22 cellular contexts compared by ENCODE assay signal in the genomic region with DNA sequence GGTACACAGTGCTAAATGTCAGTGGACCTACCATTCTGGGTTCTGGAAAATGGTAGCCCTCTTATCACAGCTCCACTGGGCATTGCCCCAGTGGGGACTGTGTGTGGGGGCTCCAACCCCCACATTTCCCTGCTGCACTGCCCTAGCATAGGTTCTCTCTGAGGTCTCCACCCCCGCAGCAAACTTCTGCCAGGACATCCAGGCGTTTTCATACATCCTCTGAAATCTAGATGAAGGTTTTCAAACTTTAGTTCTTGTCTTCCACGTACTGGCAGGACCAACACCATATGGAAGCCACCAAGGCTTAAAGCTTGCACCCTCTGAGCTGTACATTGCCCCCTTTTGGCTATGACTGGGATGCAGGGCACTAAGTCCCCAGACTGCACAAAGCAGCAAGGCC.
"Had no signal": no experiment of that assay in that cellular context is flagged by ENCODE, and none has a peak within 500 bp of the region (broad histone marks: within the 10 kb centered on the region; RNA-seq: fewer than 3 reads in every experiment).

No MANE protein-coding gene starts in this region.

- H3K27ac ChIP-seq: coronary artery, esophagus squamous epithelium, gastrocnemius medialis, left ventricle myocardium inferior, neural progenitor cell, transverse colon had no signal

- H3K4me1 ChIP-seq: esophagus squamous epithelium, gastrocnemius medialis, left ventricle myocardium inferior, neural progenitor cell, transverse colon had no signal

- H3K9ac ChIP-seq: neural progenitor cell had no signal

- H3K4me2 ChIP-seq: neural progenitor cell had no signal

- DNase-seq: activated CD4-positive, alpha-beta T cell treated with anti-CD3 and anti-CD28 coated beads, Interleukin-2, amount 10 ng/mL, durations not matched to agents 24 days and 14 days; activated CD8-positive, alpha-beta memory T cell treated with anti-CD3 and anti-CD28 coated beads, Interleukin-2, amount 10 ng/mL, durations not matched to agents 7 days and 5 days; activated CD8-positive, alpha-beta T cell treated with anti-CD3 and anti-CD28 coated beads for 36 hours; activated effector memory CD4-positive, alpha-beta T cell treated with anti-CD3 and anti-CD28 coated beads, Interleukin-2, amount 50 U/mL, for 16 hours; activated naive CD4-positive, alpha-beta T cell treated with anti-CD3 and anti-CD28 coated beads, Interleukin-2, amount 50 U/mL, for 16 hours; activated naive CD8-positive, alpha-beta T cell treated with anti-CD3 and anti-CD28 coated beads, Interleukin-2, amount 50 U/mL, for 24 hours; activated T-cell treated with anti-CD3 and anti-CD28 coated beads for 4 hours; cerebellar nuclear complex; esophagus squamous epithelium; gastrocnemius medialis; hippocampal formation; left ventricle myocardium inferior; naive thymus-derived CD8-positive, alpha-beta T cell; small intestine; stimulated activated CD4-positive, alpha-beta T cell treated with anti-CD3 and anti-CD28 coated beads, Interleukin-2, amount 100 ng/mL, for 48 hours; stimulated activated CD8-positive, alpha-beta memory T cell treated with anti-CD3 and anti-CD28 coated beads, Interleukin-4, amount 100 ng/mL, for 48 hours; stimulated activated naive B cell treated with anti-CD40 and anti-IgM and Interleukin-4, amounts not matched to agents 10 μg/mL and 1 μg/mL and 100 μg/mL, for 72 hours; transverse colon had no signal

- H3K27me3 ChIP-seq: esophagus squamous epithelium, gastrocnemius medialis, neural progenitor cell, transverse colon had no signal

- ATAC-seq: activated CD4-positive, CD25-positive, alpha-beta regulatory T cell treated with anti-CD3 and anti-CD28 coated beads, Interleukin-2, amount 50 U/mL, for 24 hours; activated CD8-positive, alpha-beta memory T cell treated with anti-CD3 and anti-CD28 coated beads, Interleukin-2, amount 10 ng/mL, durations not matched to agents 7 days and 5 days; activated CD8-positive, alpha-beta T cell treated with anti-CD3 and anti-CD28 coated beads for 36 hours; activated naive CD8-positive, alpha-beta T cell treated with anti-CD3 and anti-CD28 coated beads, Interleukin-2, amount 50 U/mL, for 24 hours; gastrocnemius medialis; naive thymus-derived CD8-positive, alpha-beta T cell; sciatic nerve; stimulated activated naive B cell treated with anti-CD40 and anti-IgM and Interleukin-4, amounts not matched to agents 10 μg/mL and 1 μg/mL and 100 μg/mL, for 72 hours had no signal

- H3K4me3 ChIP-seq: coronary artery, esophagus squamous epithelium, gastrocnemius medialis, left ventricle myocardium inferior, neural progenitor cell, transverse colon had no signal

- H3K36me3 ChIP-seq: esophagus squamous epithelium, gastrocnemius medialis, left ventricle myocardium inferior, transverse colon had no signal
